In genomic region chr7:40429821-40430220, GRCh38 we compare ENCODE assay signal across 1 cellular context.
TF ChIP-seq lines count a peak whose summit lies in the region.

No MANE protein-coding gene starts in this region.

TF ChIP-seq in HepG2, 621 proteins besides CTCF, POLR2A, EP300 and RAD21 (continued from another document):
- TF ChIP-seq ZGPAT (CRISPR knock-in tag; IDR thresholded peaks at IDR 0.05) (no peak), ZNF343 (CRISPR knock-in tag; IDR thresholded peaks at IDR 0.05) (no peak)
